12 cellular contexts compared by ENCODE assay signal in the genomic region with DNA sequence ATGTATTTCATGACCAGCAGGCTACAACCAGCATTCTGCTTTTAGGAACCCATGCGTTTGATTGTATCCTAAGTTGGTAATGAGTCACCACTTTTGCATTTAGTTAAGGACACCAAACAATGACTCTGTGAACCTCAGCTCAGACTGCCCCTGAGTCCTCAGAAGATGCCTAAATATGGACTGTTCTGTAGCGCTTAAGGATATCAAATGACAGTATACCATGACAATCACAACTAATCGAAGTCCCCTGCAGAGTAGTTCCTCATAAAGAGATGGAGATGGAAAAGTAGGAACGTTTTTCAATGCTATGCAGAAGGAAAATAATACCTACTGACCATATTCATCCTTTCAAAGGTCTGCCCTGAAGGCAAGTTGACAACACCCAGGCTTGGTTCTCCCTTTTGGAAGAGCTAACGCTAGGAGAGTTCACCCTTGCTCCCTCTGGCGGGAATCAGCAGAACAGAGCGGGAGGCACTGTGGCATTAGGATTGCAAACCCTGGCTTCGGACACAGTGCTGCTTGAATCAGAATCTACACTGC.
DNase-seq lines count a peak whose midpoint lies in the region; TF ChIP-seq lines count a peak whose summit lies in the region.
"Had no signal": no experiment of that assay in that cellular context is flagged by ENCODE, and none has a peak within 500 bp of the region (broad histone marks: within the 10 kb centered on the region; RNA-seq: fewer than 3 reads in every experiment).

No MANE protein-coding gene starts in this region.

- DNase-seq in AG08395 (ENCODE audit: low spot score), result peak; percentile 68
- DNase-seq in astrocyte of the spinal cord (ENCODE audit: low read depth, low spot score), result peak; percentile 78
- peak; percentile 57 for DNase-seq in iPS DF 6.9 (ENCODE audit: low read depth, low spot score)
- DNase-seq in HUDEP-2 (lab: John Stamatoyannopoulos, UW; ENCODE audit: unreplicated experiment in 76 of 76), result no peak
- no peak for DNase-seq in NCI-H2029 treated with DMSO at 0.1 percent for 48 hours (lab: John Stamatoyannopoulos, UW)
- no peak for DNase-seq in NCI-H1930 (lab: John Stamatoyannopoulos, UW)
- no peak for DNase-seq in GM10248 (ENCODE audit: extremely low spot score)
- DNase-seq: CD4-positive, alpha-beta T cell; effector memory CD8-positive, alpha-beta T cell; NCI-H1092 had no signal

- CTCF ChIA-PET in GM10248 (lab: Yijun Ruan, JAX), result interaction anchor here (0.9 kb wide), 1 partner anchor 48 kb away, joined by 4 read pairs; no protein-coding TSS in a partner anchor

- TF ChIP-seq CTCF in astrocyte of the spinal cord (IDR thresholded peaks at IDR 0.05; ENCODE audit: low read depth, low read length) (peak; percentile 54), GM10248 (IDR thresholded peaks at IDR 0.05; ENCODE audit: control extremely low read depth, extremely low read depth, low read depth, missing control alignments) (no peak)

- H3K4me3 ChIP-seq in HUES48 (ENCODE audit: low read depth, low read length), result no peak overlapping the region
- H3K4me3 ChIP-seq in astrocyte of the spinal cord (ENCODE audit: low read depth, low read length), result no peak overlapping the region
- H3K4me3 ChIP-seq in iPS DF 6.9 (ENCODE audit: low read length), result no peak overlapping the region
- H3K4me3 ChIP-seq: vagina had no signal

- no peaks in the 10 kb centered on the region for H3K27me3 ChIP-seq in HUES48 (ENCODE audit: control insufficient read depth, insufficient read depth, low read length)
- no peaks in the 10 kb centered on the region for H3K27me3 ChIP-seq in iPS DF 6.9 (ENCODE audit: control insufficient read depth, insufficient read depth, low read length)
- H3K27me3 ChIP-seq: vagina had no signal

- H3K9me3 ChIP-seq in HUES48 (ENCODE audit: control insufficient read depth, insufficient read depth, low read length) (no peaks in the 10 kb centered on the region), iPS DF 6.9 (ENCODE audit: control insufficient read depth, insufficient read depth, low read length) (no peaks in the 10 kb centered on the region)
- H3K9me3 ChIP-seq: vagina had no signal

- POLR2A ChIA-PET in GM10248 (lab: Yijun Ruan, JAX), result no interaction called here

- H3K4me1 ChIP-seq in HUES48 (ENCODE audit: control insufficient read depth, insufficient read depth, low read length) (peaks cover 47% of the 10 kb centered on the region), iPS DF 6.9 (ENCODE audit: control insufficient read depth, insufficient read depth, low read length) (peaks cover 2% of the 10 kb centered on the region; the same call in 1 of the 2 replicates)
- H3K4me1 ChIP-seq: vagina had no signal

- in situ Hi-C loops in astrocyte of the spinal cord (cut with HindIII; ENCODE audit: low sequenced_read_pairs), result no loop called here

- no CpG with 5 or more reads among the region's 8 CpGs for WGBS in iPS DF 6.9 (ENCODE audit: insufficient coverage, insufficient read length)

- no peaks in the 10 kb centered on the region for H3K36me3 ChIP-seq in HUES48 (ENCODE audit: control insufficient read depth, insufficient read depth, low read length)
- no peaks in the 10 kb centered on the region for H3K36me3 ChIP-seq in iPS DF 6.9 (ENCODE audit: control insufficient read depth, insufficient read depth, low read length)
- H3K36me3 ChIP-seq: vagina had no signal

- H3K9ac ChIP-seq in HUES48 (ENCODE audit: low read depth, low read length), result no peak overlapping the region

- peak overlapping the region; percentile 64 for H3K27ac ChIP-seq in HUES48 (ENCODE audit: low read depth, low read length)
- H3K27ac ChIP-seq in iPS DF 6.9 (ENCODE audit: low read length), result no peak overlapping the region
- H3K27ac ChIP-seq: vagina had no signal

Comparison
In these comparisons a context has a peak if more than half of its experiments do, and no peak if none do; other contexts are left out.
1. DNase-seq: peak in AG08395 (single experiment), astrocyte of the spinal cord (single experiment) and iPS DF 6.9 (single experiment); none in HUDEP-2 (0 of 76), NCI-H2029 treated with DMSO at 0.1 percent for 48 hours (single experiment), NCI-H1930 (0 of 2) and GM10248 (single experiment).